In genomic region chr6:168007592-168008338, GRCh38 we compare ENCODE assay signal across 9 cellular contexts. TPM values are rescaled to one million over a fixed set of nuclear protein-coding genes. Genes with fewer than 3 reads are reported as not detected.
DNase-seq lines count a peak whose midpoint lies in the region; ATAC-seq, FAIRE-seq and TF ChIP-seq lines count a peak whose summit lies in the region.
"Had no signal": no experiment of that assay in that cellular context is flagged by ENCODE, and none has a peak within 500 bp of the region (broad histone marks: within the 10 kb centered on the region; RNA-seq: fewer than 3 reads in every experiment).

No MANE protein-coding gene starts in this region.

- H3K27ac ChIP-seq in SJSA1, result peak overlapping the region; percentile 51

- H3K9me3 ChIP-seq in SJSA1 (replicated peaks), result no peaks in the 10 kb centered on the region; the same call in 1 of the 2 replicates

- FAIRE-seq in H54 (lab: Jason Lieb, UNC), result peak; percentile 97

- no peak for ATAC-seq in GM19023 (IDR thresholded peaks at IDR 0.05; ENCODE audit: unreplicated experiment)

- H3K27me3 ChIP-seq in SJSA1 (replicated peaks), result no peaks in the 10 kb centered on the region

- H3K4me1 ChIP-seq in SJSA1 (replicated peaks), result peaks cover 12% of the 10 kb centered on the region

- DNase-seq in H54 (ENCODE audit: insufficient read length, low spot score) (peak; percentile 31), SJSA1 (ENCODE audit: low read depth in 1 of 2, low spot score in 2 of 2) (peak; percentile 93 to 96), fibroblast of pulmonary artery (ENCODE audit: low read depth) (peak; percentile 99), retinal pigment epithelial cell (ENCODE audit: low read depth) (peak; percentile 97), amygdala (lab: John Stamatoyannopoulos, UW) (no peak)
- DNase-seq in stimulated activated CD4-positive, alpha-beta T cell treated with anti-CD3 and anti-CD28 coated beads, Interleukin-2, amount 100 ng/mL, for 48 hours, result no peak
- DNase-seq in effector CD4-positive, alpha-beta T cell, result no peak
- DNase-seq: naive B cell had no signal

- H3K4me3 ChIP-seq in SJSA1 (no peak overlapping the region), fibroblast of pulmonary artery (replicated peaks; ENCODE audit: low read depth, low read length) (no peak overlapping the region), retinal pigment epithelial cell (ENCODE audit: low read length) (no peak overlapping the region)

- H3K36me3 ChIP-seq in SJSA1, result no peaks in the 10 kb centered on the region

- no peak for TF ChIP-seq CTCF in fibroblast of pulmonary artery (IDR thresholded peaks at IDR 0.05; ENCODE audit: low read length, missing control alignments)
- no peak for TF ChIP-seq CTCF in retinal pigment epithelial cell (conservative IDR thresholded peaks at IDR 0.05; ENCODE audit: low read depth, low read length)

- no peak for TF ChIP-seq POLR2A in H54 (IDR thresholded peaks at IDR 0.05; ENCODE audit: low read depth, low read length)

RNA-seq across cellular contexts. Expression of gene KIF25, which starts 10.3 kb away (rescaled TPM):
- not detected in 2 replicates for total RNA-seq in SJSA1 (2014; rRNA removed; shearing (Covaris generic))

Comparison
In these comparisons a context has a peak if more than half of its experiments do, and no peak if none do; other contexts are left out.
1. DNase-seq: peak in H54 (single experiment), SJSA1 (2 of 2), fibroblast of pulmonary artery (single experiment) and retinal pigment epithelial cell (single experiment); none in amygdala (0 of 56), stimulated activated CD4-positive, alpha-beta T cell treated with anti-CD3 and anti-CD28 coated beads, Interleukin-2, amount 100 ng/mL, for 48 hours (0 of 2) and effector CD4-positive, alpha-beta T cell (single experiment).